In the genomic region with DNA sequence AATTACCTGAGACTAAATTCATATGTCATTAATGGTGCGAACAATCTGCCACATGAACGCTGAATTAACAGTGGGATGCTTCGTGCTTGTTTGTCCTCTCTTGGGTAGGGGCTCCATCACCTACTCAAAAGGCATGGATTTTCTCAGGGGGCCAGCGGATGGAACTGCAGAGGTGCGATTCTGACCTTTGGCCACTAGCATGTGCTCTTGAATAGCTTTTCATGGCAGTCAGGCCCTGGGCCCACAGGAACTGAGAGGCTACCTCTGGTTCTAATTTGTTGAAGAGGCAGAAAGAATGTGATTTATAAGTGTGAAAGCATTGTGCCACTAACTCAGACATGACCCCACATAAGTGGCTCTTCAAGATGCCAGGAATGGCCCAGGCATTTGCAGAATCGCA, we compare ENCODE assay signal across 9 cellular contexts.
DNase-seq lines count a peak whose midpoint lies in the region; ATAC-seq and TF ChIP-seq lines count a peak whose summit lies in the region.
"Had no signal": no experiment of that assay in that cellular context is flagged by ENCODE, and none has a peak within 500 bp of the region (broad histone marks: within the 10 kb centered on the region; RNA-seq: fewer than 3 reads in every experiment).

No MANE protein-coding gene starts in this region.

- intact Hi-C loops in posterior vena cava (cut with DNase I), result loop anchor here in 1 of 2 donors (5.0 kb wide), 1 partner anchor 481 kb away; no protein-coding TSS in a partner anchor

- TF ChIP-seq CTCF in OCI-LY3 (IDR thresholded peaks at IDR 0.05; ENCODE audit: low read depth, low read length) (peak; percentile 67), foreskin fibroblast (IDR thresholded peaks at IDR 0.05; ENCODE audit: low read depth, low read length) (peak; percentile 80), type B pancreatic cell (conservative IDR thresholded peaks at IDR 0.05) (peak; percentile 73)

- H3K36me3 ChIP-seq in OCI-LY3 (replicated peaks; ENCODE audit: low read depth, low read length), result no peaks in the 10 kb centered on the region

- DNase-seq in Daoy (ENCODE audit: low read depth) (peak; percentile 49), foreskin fibroblast (peak; percentile 51 to 85), type B pancreatic cell (ENCODE audit: extremely low spot score, unreplicated experiment) (no peak), posterior vena cava (ENCODE audit: low spot score) (no peak)
- DNase-seq in central memory CD4-positive, alpha-beta T cell, result no peak

- no peak overlapping the region for H3K4me3 Mint-ChIP-seq in type B pancreatic cell
- H3K4me3 Mint-ChIP-seq: memory B cell had no signal

- no peaks in the 10 kb centered on the region for H3K4me1 ChIP-seq in OCI-LY3 (ENCODE audit: low read length)

- H3K27me3 Mint-ChIP-seq in type B pancreatic cell, result peaks cover 61% of the 10 kb centered on the region

- peaks cover 17% of the 10 kb centered on the region for H3K27me3 ChIP-seq in OCI-LY3 (ENCODE audit: low read depth, low read length)

- H3K79me2 ChIP-seq in OCI-LY3 (ENCODE audit: low read length), result no peaks in the 10 kb centered on the region

- no peak overlapping the region for H3K4me3 ChIP-seq in OCI-LY3 (ENCODE audit: low read length)
- no peak overlapping the region for H3K4me3 ChIP-seq in foreskin fibroblast (ENCODE audit: low read depth in 1 of 2, low read length in 2 of 2)

- no peak overlapping the region for H3K27ac ChIP-seq in OCI-LY3 (ENCODE audit: low read length)

- H2AFZ ChIP-seq in OCI-LY3 (ENCODE audit: low read depth, low read length), result no peak overlapping the region

- H4K20me1 ChIP-seq in OCI-LY3 (ENCODE audit: insufficient read depth, low read length), result no peaks in the 10 kb centered on the region

- H3K4me2 ChIP-seq in OCI-LY3 (ENCODE audit: low read length), result no peak overlapping the region

- no peak overlapping the region for H3K27ac Mint-ChIP-seq in type B pancreatic cell
- H3K27ac Mint-ChIP-seq: memory B cell had no signal

- H3K36me3 Mint-ChIP-seq in type B pancreatic cell, result no peaks in the 10 kb centered on the region
- H3K36me3 Mint-ChIP-seq: memory B cell had no signal

- H3K4me1 Mint-ChIP-seq in type B pancreatic cell (ENCODE audit: unreplicated experiment), result peaks cover 12% of the 10 kb centered on the region
- H3K4me1 Mint-ChIP-seq: memory B cell had no signal

- H3K9me3 Mint-ChIP-seq in type B pancreatic cell, result no peaks in the 10 kb centered on the region
- H3K9me3 Mint-ChIP-seq: memory B cell had no signal

- ATAC-seq in GM21447 (IDR thresholded peaks at IDR 0.05; ENCODE audit: unreplicated experiment) (peak; percentile 61), GM21619 (IDR thresholded peaks at IDR 0.05; ENCODE audit: unreplicated experiment) (no peak)

- no peak overlapping the region for H3K9ac ChIP-seq in OCI-LY3 (ENCODE audit: low read length)

- no peaks in the 10 kb centered on the region for H3K9me3 ChIP-seq in OCI-LY3 (ENCODE audit: insufficient read depth, low read length)

Comparison
In these comparisons a context has a peak if more than half of its experiments do, and no peak if none do; other contexts are left out.
1. DNase-seq: peak in Daoy (single experiment) and foreskin fibroblast (2 of 2); none in type B pancreatic cell (single experiment), posterior vena cava (single experiment) and central memory CD4-positive, alpha-beta T cell (single experiment).
2. Peak in every context shown above with its lines, with median percentiles within 50 percentile points of each other: CTCF ChIP-seq.